In genomic region chr9:78091736-78092135, GRCh38 we compare ENCODE assay signal across 26 cellular contexts.
"Had no signal": no experiment of that assay in that cellular context is flagged by ENCODE, and none has a peak within 500 bp of the region (broad histone marks: within the 10 kb centered on the region; RNA-seq: fewer than 3 reads in every experiment).

No MANE protein-coding gene starts in this region.

- H3K4me1 ChIP-seq: esophagus squamous epithelium, foreskin keratinocyte, gastroesophageal sphincter, lower lobe of right lung had no signal

- H3K4me2 ChIP-seq: hepatocyte had no signal

- FAIRE-seq: colon, frontal cortex, islet of Langerhans, keratinocyte had no signal

- ATAC-seq: esophagus mucosa, foreskin keratinocyte, gastroesophageal sphincter, heart left ventricle, left cardiac atrium, left ventricle myocardium superior, lower lobe of right lung, mucosa of descending colon had no signal

- H3K36me3 ChIP-seq: esophagus squamous epithelium, gastroesophageal sphincter, heart left ventricle, left lung, lower lobe of right lung had no signal

- H3K27me3 ChIP-seq: dorsolateral prefrontal cortex, esophagus squamous epithelium, gastroesophageal sphincter, heart left ventricle, hepatocyte, left lung had no signal

- H3K9me3 ChIP-seq: esophagus squamous epithelium, left lung, lower lobe of right lung, mucosa of descending colon had no signal

- DNase-seq: dermis blood vessel endothelial cell; dorsolateral prefrontal cortex; effector CD4-positive, alpha-beta T cell; effector memory CD4-positive, alpha-beta T cell; erythroblast; esophagus squamous epithelium; foreskin keratinocyte; heart left ventricle; hypothalamus; immature natural killer cell; left cardiac atrium; left lung; left ventricle myocardium superior; lower lobe of right lung; mesenchymal stem cell; mucosa of descending colon; naive B cell had no signal

- H2AFZ ChIP-seq: hepatocyte had no signal

- H3K79me2 ChIP-seq: hepatocyte had no signal

- H3K4me3 ChIP-seq: coronary artery, dorsolateral prefrontal cortex, esophagus squamous epithelium, gastroesophageal sphincter, heart left ventricle, hepatocyte, left lung, lower lobe of right lung, mucosa of descending colon had no signal

- H3K27ac ChIP-seq: coronary artery, dorsolateral prefrontal cortex, epithelial cell of prostate, esophagus squamous epithelium, foreskin keratinocyte, gastroesophageal sphincter, heart left ventricle, hepatocyte, left lung, lower lobe of right lung had no signal
